20 cellular contexts compared by ENCODE assay signal in the genomic region with DNA sequence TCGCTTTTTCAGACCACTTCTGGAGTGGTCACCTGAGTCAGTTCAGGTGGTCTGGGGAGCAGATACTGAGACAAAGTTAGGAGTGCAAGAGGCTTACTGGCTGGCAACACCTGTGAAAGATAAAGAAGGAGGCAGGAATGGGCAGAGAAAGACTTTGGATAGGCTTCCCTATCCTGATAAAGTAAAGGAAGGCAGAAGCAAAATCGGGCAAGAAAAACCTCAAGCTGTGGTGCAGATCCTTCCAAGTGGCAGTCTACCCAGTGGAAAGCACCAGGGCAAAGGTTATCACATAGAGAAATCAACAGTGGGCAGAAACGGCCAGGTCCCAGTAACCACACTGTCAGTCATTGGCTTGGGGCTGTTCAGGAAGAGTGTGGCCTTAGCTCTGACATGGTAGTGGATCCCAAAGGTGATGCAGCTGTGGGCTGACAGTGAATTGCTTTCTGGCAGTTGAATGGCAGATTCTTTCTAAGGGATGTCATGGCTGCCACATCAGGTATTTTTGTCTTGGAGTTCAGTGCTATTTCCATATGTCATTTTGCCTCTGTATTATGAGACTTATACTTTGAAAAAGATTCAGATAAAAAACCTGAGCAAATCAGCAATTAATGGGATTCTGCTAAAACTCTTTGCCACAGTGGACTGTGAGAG. TPM values are rescaled to one million over a fixed set of nuclear protein-coding genes. Genes with fewer than 3 reads are reported as not detected.
DNase-seq lines count a peak whose midpoint lies in the region; ATAC-seq and TF ChIP-seq lines count a peak whose summit lies in the region.
"Had no signal": no experiment of that assay in that cellular context is flagged by ENCODE, and none has a peak within 500 bp of the region (broad histone marks: within the 10 kb centered on the region; RNA-seq: fewer than 3 reads in every experiment).

No MANE protein-coding gene starts in this region.

- H2BK120ac ChIP-seq in mesendoderm (ENCODE audit: low read depth, low read length): no peak overlapping the region

- H3K9me3 Mint-ChIP-seq in stimulated activated naive CD8-positive, alpha-beta T cell treated with anti-CD3 and anti-CD28 coated beads, Interleukin-15, amount 100 ng/mL, for 72 hours: no peaks in the 10 kb centered on the region
- no peaks in the 10 kb centered on the region for H3K9me3 Mint-ChIP-seq in activated CD8-positive, alpha-beta T cell treated with anti-CD3 and anti-CD28 coated beads for 36 hours
- H3K9me3 Mint-ChIP-seq: activated T-helper 1 cell treated with anti-CD3 and anti-CD28 coated beads, Interleukin-12 subunit alpha, Interleukin-12 subunit beta, Interleukin-2, Interleukin-4 antibody, amounts not matched to agents 30 ng/mL and 10 ng/mL and 1 ng/mL, durations not matched to agents 14 hours and 24 hours and 36 hours had no signal

- H3K27ac Mint-ChIP-seq in stimulated activated naive CD8-positive, alpha-beta T cell treated with anti-CD3 and anti-CD28 coated beads, Interleukin-15, amount 100 ng/mL, for 72 hours: no peak overlapping the region
- H3K27ac Mint-ChIP-seq in activated CD8-positive, alpha-beta T cell treated with anti-CD3 and anti-CD28 coated beads for 36 hours: no peak overlapping the region
- H3K27ac Mint-ChIP-seq: activated T-helper 1 cell treated with anti-CD3 and anti-CD28 coated beads, Interleukin-12 subunit alpha, Interleukin-12 subunit beta, Interleukin-2, Interleukin-4 antibody, amounts not matched to agents 30 ng/mL and 10 ng/mL and 1 ng/mL, durations not matched to agents 14 hours and 24 hours and 36 hours had no signal

- POLR2A ChIA-PET in activated CD8-positive, alpha-beta T cell treated with anti-CD3 and anti-CD28 coated beads for 36 hours (lab: Charles Lee): no interaction called here

- peak overlapping the region; percentile 11 for H3K56ac ChIP-seq in mesendoderm (ENCODE audit: low read length)

- H3K23ac ChIP-seq in mesendoderm (ENCODE audit: low read length): no peak overlapping the region

- no peak overlapping the region for H2AK5ac ChIP-seq in mesendoderm (ENCODE audit: low read length)

- CTCF ChIA-PET in activated CD8-positive, alpha-beta T cell treated with anti-CD3 and anti-CD28 coated beads for 36 hours (lab: Charles Lee): interaction anchor here (0.9 kb wide), 1 partner anchor 24 kb away, joined by 3 read pairs; no protein-coding TSS in a partner anchor

- no peaks in the 10 kb centered on the region for H3K79me1 ChIP-seq in mesendoderm (ENCODE audit: low read length)

- H3K27me3 ChIP-seq in mesendoderm (ENCODE audit: insufficient read depth, low read length, poor library complexity): no peaks in the 10 kb centered on the region
- H3K27me3 ChIP-seq: breast epithelium, heart right ventricle had no signal

- TF ChIP-seq CTCF in activated CD8-positive, alpha-beta T cell treated with anti-CD3 and anti-CD28 coated beads for 36 hours (IDR thresholded peaks at IDR 0.05): no peak

- no CpG with 5 or more reads among the region's 3 CpGs for WGBS in mesendoderm (ENCODE audit: extremely low coverage, insufficient coverage, low lambda C conversion rate)

- no peak overlapping the region for H3K4me3 ChIP-seq in mesendoderm (ENCODE audit: low read length)
- H3K4me3 ChIP-seq: breast epithelium, heart right ventricle had no signal

- H3K4me1 ChIP-seq in mesendoderm (ENCODE audit: control insufficient read depth, low read depth, low read length): peaks cover 2% of the 10 kb centered on the region
- H3K4me1 ChIP-seq: breast epithelium had no signal

- no peaks in the 10 kb centered on the region for H3K36me3 Mint-ChIP-seq in activated CD8-positive, alpha-beta T cell treated with anti-CD3 and anti-CD28 coated beads for 36 hours (ENCODE audit: low read depth)

- H2BK5ac ChIP-seq in mesendoderm (ENCODE audit: low read length): no peak overlapping the region

- intact Hi-C loops in activated CD8-positive, alpha-beta T cell treated with anti-CD3 and anti-CD28 coated beads for 36 hours (cut with micrococcal nuclease): no loop called here

- H4K5ac ChIP-seq in mesendoderm (ENCODE audit: low read length): no peak overlapping the region

- H3K18ac ChIP-seq in mesendoderm (ENCODE audit: low read length): no peak overlapping the region

- peak; percentile 70 for ATAC-seq in stimulated activated naive CD8-positive, alpha-beta T cell treated with anti-CD3 and anti-CD28 coated beads, Interleukin-15, Interleukin-2, amounts not matched to agents 100 U/mL and 50 U/mL, for 24 hours
- ATAC-seq in stimulated activated naive CD8-positive, alpha-beta T cell treated with anti-CD3 and anti-CD28 coated beads, Interleukin-15, amount 100 ng/mL, for 72 hours: no peak
- ATAC-seq in activated CD8-positive, alpha-beta T cell treated with anti-CD3 and anti-CD28 coated beads for 36 hours: peak; percentile 55
- ATAC-seq in activated CD4-positive, CD25-positive, alpha-beta regulatory T cell treated with anti-CD3 and anti-CD28 coated beads, Interleukin-2, amount 50 U/mL, for 24 hours: no peak
- ATAC-seq: heart right ventricle had no signal

- no peak for DNase-seq in stimulated activated naive CD8-positive, alpha-beta T cell treated with anti-CD3 and anti-CD28 coated beads, Interleukin-15, Interleukin-2, amounts not matched to agents 100 U/mL and 50 U/mL, for 24 hours
- no peak for DNase-seq in stimulated activated naive CD8-positive, alpha-beta T cell treated with anti-CD3 and anti-CD28 coated beads, Interleukin-15, amount 100 ng/mL, for 72 hours
- no peak for DNase-seq in activated CD8-positive, alpha-beta T cell treated with anti-CD3 and anti-CD28 coated beads for 36 hours
- no peak for DNase-seq in mesendoderm
- DNase-seq in NCI-H1694 treated with DMSO at 0.1 percent for 48 hours (lab: John Stamatoyannopoulos, UW): no peak
- DNase-seq in NCI-H526 (lab: John Stamatoyannopoulos, UW): no peak
- DNase-seq in AG20443 (ENCODE audit: low spot score): no peak
- DNase-seq: activated CD4-positive, alpha-beta T cell treated with anti-CD3 and anti-CD28 coated beads for 1 hour; DMS153; heart right ventricle; Karpas-422; NCI-H1092 treated with DMSO at 0.1 percent for 48 hours; NCI-H2081; NCI-H446; RPMI8226; SK-N-SH; stimulated activated CD4-positive, alpha-beta T cell treated with anti-CD3 and anti-CD28 coated beads, Interleukin-4, amount 100 ng/mL, for 4 hours had no signal

- H3K9ac ChIP-seq in mesendoderm (ENCODE audit: low read length): no peak overlapping the region
- H3K9ac ChIP-seq: SK-N-SH had no signal

- no peak overlapping the region for H3K27ac ChIP-seq in mesendoderm (ENCODE audit: low read depth, low read length)
- H3K27ac ChIP-seq: breast epithelium had no signal

- H3K27me3 Mint-ChIP-seq in stimulated activated naive CD8-positive, alpha-beta T cell treated with anti-CD3 and anti-CD28 coated beads, Interleukin-15, amount 100 ng/mL, for 72 hours: no peaks in the 10 kb centered on the region
- no peaks in the 10 kb centered on the region for H3K27me3 Mint-ChIP-seq in activated CD8-positive, alpha-beta T cell treated with anti-CD3 and anti-CD28 coated beads for 36 hours

- no peak overlapping the region for H2BK15ac ChIP-seq in mesendoderm (replicated peaks; ENCODE audit: low read depth)

- no peaks in the 10 kb centered on the region for H3K79me2 ChIP-seq in mesendoderm (ENCODE audit: control insufficient read depth, insufficient read depth, low read length)

- H3K36me3 ChIP-seq in mesendoderm (ENCODE audit: control insufficient read depth, insufficient read depth, low read length): no peaks in the 10 kb centered on the region
- H3K36me3 ChIP-seq: breast epithelium, heart right ventricle had no signal

- no peak overlapping the region for H3K4ac ChIP-seq in mesendoderm (ENCODE audit: low read depth, low read length)

- H3K4me3 Mint-ChIP-seq in stimulated activated naive CD8-positive, alpha-beta T cell treated with anti-CD3 and anti-CD28 coated beads, Interleukin-15, amount 100 ng/mL, for 72 hours: no peak overlapping the region
- H3K4me3 Mint-ChIP-seq in activated CD8-positive, alpha-beta T cell treated with anti-CD3 and anti-CD28 coated beads for 36 hours: no peak overlapping the region
- H3K4me3 Mint-ChIP-seq: activated T-helper 1 cell treated with anti-CD3 and anti-CD28 coated beads, Interleukin-12 subunit alpha, Interleukin-12 subunit beta, Interleukin-2, Interleukin-4 antibody, amounts not matched to agents 30 ng/mL and 10 ng/mL and 1 ng/mL, durations not matched to agents 14 hours and 24 hours and 36 hours had no signal

- no peak overlapping the region for H4K8ac ChIP-seq in mesendoderm (ENCODE audit: low read depth, low read length)

- H3K4me2 ChIP-seq in mesendoderm (ENCODE audit: low read length): no peak overlapping the region
- H3K4me2 ChIP-seq: SK-N-SH had no signal

- H3K4me1 Mint-ChIP-seq in stimulated activated naive CD8-positive, alpha-beta T cell treated with anti-CD3 and anti-CD28 coated beads, Interleukin-15, amount 100 ng/mL, for 72 hours: no peaks in the 10 kb centered on the region
- H3K4me1 Mint-ChIP-seq in activated CD8-positive, alpha-beta T cell treated with anti-CD3 and anti-CD28 coated beads for 36 hours (ENCODE audit: low read depth): peaks cover 2% of the 10 kb centered on the region

RNA-seq across cellular contexts. Expression of a gene that starts 8.2 kb away (rescaled TPM):
- 1 to 10 TPM; 1.7 to 1.9 TPM for total RNA-seq in activated CD8-positive, alpha-beta T cell treated with anti-CD3 and anti-CD28 coated beads for 36 hours
- polyA plus RNA-seq in mesendoderm (2013, experiment 1 of 2): 26.5 TPM
- polyA plus RNA-seq in mesendoderm (2013, experiment 2 of 2): 26.5 TPM

RNA-seq across cellular contexts. Expression of a gene that starts 37.1 kb away (rescaled TPM):
- 1 to 10 TPM; 1.0 to 1.5 TPM for total RNA-seq in activated CD8-positive, alpha-beta T cell treated with anti-CD3 and anti-CD28 coated beads for 36 hours
- polyA plus RNA-seq in mesendoderm (2013, experiment 1 of 2): 16.9 TPM
- polyA plus RNA-seq in mesendoderm (2013, experiment 2 of 2): 17.1 TPM

RNA-seq across cellular contexts. Expression of a gene that starts 43.7 kb away (rescaled TPM):
- 10 to 100 TPM; 69.0 to 70.6 TPM for total RNA-seq in activated CD8-positive, alpha-beta T cell treated with anti-CD3 and anti-CD28 coated beads for 36 hours
- 43.2 TPM for polyA plus RNA-seq in mesendoderm (2013, experiment 1 of 2)
- polyA plus RNA-seq in mesendoderm (2013, experiment 2 of 2): 38.6 TPM

Comparison
In these comparisons a context has a peak if more than half of its experiments do, and no peak if none do; other contexts are left out.
1. ATAC-seq: peak in stimulated activated naive CD8-positive, alpha-beta T cell treated with anti-CD3 and anti-CD28 coated beads, Interleukin-15, Interleukin-2, amounts not matched to agents 100 U/mL and 50 U/mL, for 24 hours (single experiment) and activated CD8-positive, alpha-beta T cell treated with anti-CD3 and anti-CD28 coated beads for 36 hours (single experiment); none in stimulated activated naive CD8-positive, alpha-beta T cell treated with anti-CD3 and anti-CD28 coated beads, Interleukin-15, amount 100 ng/mL, for 72 hours (single experiment) and activated CD4-positive, CD25-positive, alpha-beta regulatory T cell treated with anti-CD3 and anti-CD28 coated beads, Interleukin-2, amount 50 U/mL, for 24 hours (0 of 2).